Comparison of ENCODE assay signal across 21 cellular contexts in genomic region chr14:81686512-81686911, GRCh38.
DNase-seq lines count a peak whose midpoint lies in the region; ATAC-seq and TF ChIP-seq lines count a peak whose summit lies in the region.
"Had no signal": no experiment of that assay in that cellular context is flagged by ENCODE, and none has a peak within 500 bp of the region (broad histone marks: within the 10 kb centered on the region; RNA-seq: fewer than 3 reads in every experiment).

No MANE protein-coding gene starts in this region.

- H3K9me3 ChIP-seq in right atrium auricular region (no peaks in the 10 kb centered on the region), MG63 (no peaks in the 10 kb centered on the region)
- H3K9me3 ChIP-seq: BE2C had no signal

- no peak overlapping the region for H3K27ac ChIP-seq in right atrium auricular region

- H3K4me3 ChIP-seq in right atrium auricular region, result no peak overlapping the region
- H3K4me3 ChIP-seq in MG63, result no peak overlapping the region
- H3K4me3 ChIP-seq: GM12878, GM23338 had no signal

- no peak overlapping the region for H3K4me3 Mint-ChIP-seq in glutamatergic neuron (ENCODE audit: unreplicated experiment)
- H3K4me3 Mint-ChIP-seq: CD4-positive, CD25-positive, alpha-beta regulatory T cell; CD8-positive, alpha-beta memory T cell; GM23338 had no signal

- H3K27me3 Mint-ChIP-seq in glutamatergic neuron (ENCODE audit: unreplicated experiment), result peaks cover 8% of the 10 kb centered on the region
- H3K27me3 Mint-ChIP-seq: CD4-positive, CD25-positive, alpha-beta regulatory T cell had no signal

- H3K4me1 Mint-ChIP-seq in glutamatergic neuron (ENCODE audit: low read depth, unreplicated experiment), result peaks cover 24% of the 10 kb centered on the region
- H3K4me1 Mint-ChIP-seq: CD4-positive, CD25-positive, alpha-beta regulatory T cell; CD8-positive, alpha-beta memory T cell had no signal

- H3K27me3 ChIP-seq in right atrium auricular region, result no peaks in the 10 kb centered on the region
- no peaks in the 10 kb centered on the region for H3K27me3 ChIP-seq in MG63

- no peaks in the 10 kb centered on the region for H3K36me3 Mint-ChIP-seq in glutamatergic neuron (ENCODE audit: unreplicated experiment)
- H3K36me3 Mint-ChIP-seq: CD4-positive, CD25-positive, alpha-beta regulatory T cell; CD8-positive, alpha-beta memory T cell had no signal

- no peak for TF ChIP-seq CTCF in right atrium auricular region (IDR thresholded peaks at IDR 0.05)
- TF ChIP-seq CTCF in glutamatergic neuron (IDR thresholded peaks at IDR 0.05; ENCODE audit: partially characterized antibody, unreplicated experiment), result no peak
- TF ChIP-seq CTCF in omental fat pad (IDR thresholded peaks at IDR 0.05), result no peak

- H3K4me1 ChIP-seq in right atrium auricular region, result no peaks in the 10 kb centered on the region
- H3K4me1 ChIP-seq: BE2C had no signal

- no peak for DNase-seq in left ventricle myocardium superior
- DNase-seq in right atrium auricular region (ENCODE audit: low spot score), result no peak
- DNase-seq in glutamatergic neuron, result no peak
- DNase-seq in omental fat pad (ENCODE audit: low spot score), result no peak
- no peak for DNase-seq in MG63
- DNase-seq in NOMO-1 treated with DMSO at 0.1 percent for 48 hours (lab: John Stamatoyannopoulos, UW; ENCODE audit: unreplicated experiment), result no peak
- DNase-seq: ACHN; BE2C; C1 segment of cervical spinal cord; CD4-positive, CD25-positive, alpha-beta regulatory T cell; CD8-positive, alpha-beta memory T cell; COR-L47; DMS 273 treated with DMSO at 0.1 percent for 48 hours; DMS53; DND-41; EL; HCEC 1CT; IMR-90 had no signal

- H3K27ac Mint-ChIP-seq in glutamatergic neuron (ENCODE audit: unreplicated experiment), result peak overlapping the region; percentile 29
- H3K27ac Mint-ChIP-seq: CD4-positive, CD25-positive, alpha-beta regulatory T cell; CD8-positive, alpha-beta memory T cell; GM23338 had no signal

- intact Hi-C loops in left ventricle myocardium superior (cut with micrococcal nuclease), result no loop called here

- H3K36me3 ChIP-seq in right atrium auricular region (no peaks in the 10 kb centered on the region), MG63 (no peaks in the 10 kb centered on the region)
- H3K36me3 ChIP-seq: BE2C had no signal

- peak; percentile 43 for ATAC-seq in left ventricle myocardium superior
- peak; percentile 51 for ATAC-seq in omental fat pad (ENCODE audit: low FRiP score)
- ATAC-seq in HG03460 (IDR thresholded peaks at IDR 0.05; ENCODE audit: unreplicated experiment), result no peak
- ATAC-seq: GM12878, GM23338 had no signal

- H3K9me3 Mint-ChIP-seq in glutamatergic neuron (ENCODE audit: unreplicated experiment), result peaks cover 6% of the 10 kb centered on the region
- H3K9me3 Mint-ChIP-seq: CD4-positive, CD25-positive, alpha-beta regulatory T cell had no signal
